ENCODE assay signal across 25 cellular contexts in genomic region chr10:116913681-116914080, GRCh38.
A peak's percentile ranks its signal among the peaks of the same experiment; 100 is the strongest.
DNase-seq lines count a peak whose midpoint lies in the region; ATAC-seq and TF ChIP-seq lines count a peak whose summit lies in the region.
"Had no signal": no experiment of that assay in that cellular context is flagged by ENCODE, and none has a peak within 500 bp of the region (broad histone marks: within the 10 kb centered on the region; RNA-seq: fewer than 3 reads in every experiment).

No MANE protein-coding gene starts in this region.

- peaks cover 0 to 4% of the 10 kb centered on the region in 2 donors for H3K27me3 Mint-ChIP-seq in T-cell
- H3K27me3 Mint-ChIP-seq: B cell; CD4-positive, alpha-beta T cell had no signal

- H3K9me3 Mint-ChIP-seq in T-cell: no peaks in the 10 kb centered on the region
- H3K9me3 Mint-ChIP-seq: CD4-positive, alpha-beta T cell; CD8-positive, alpha-beta T cell had no signal

- peaks cover 4% of the 10 kb centered on the region for H3K4me1 ChIP-seq in left ventricle myocardium inferior
- H3K4me1 ChIP-seq in right cardiac atrium (ENCODE audit: control insufficient read depth, insufficient read depth, low read length): no peaks in the 10 kb centered on the region
- H3K4me1 ChIP-seq in mesenchymal stem cell (ENCODE audit: control insufficient read depth, insufficient read depth, low read depth, low read length): no peaks in the 10 kb centered on the region
- H3K4me1 ChIP-seq: A549 had no signal

- H3K4ac ChIP-seq in mesenchymal stem cell (ENCODE audit: low read depth in 1 of 2, low read length in 2 of 2): no peak overlapping the region

- no peak overlapping the region for H3K4me3 Mint-ChIP-seq in T-cell
- H3K4me3 Mint-ChIP-seq: B cell; CD4-positive, alpha-beta T cell; CD8-positive, alpha-beta T cell had no signal

- CTCF ChIA-PET in T-cell (lab: Charles Lee): no interaction called here

- H3K9me3 ChIP-seq in left ventricle myocardium inferior (replicated peaks) (no peaks in the 10 kb centered on the region), right cardiac atrium (ENCODE audit: control insufficient read depth, low read length) (no peaks in the 10 kb centered on the region), mesenchymal stem cell (ENCODE audit: control insufficient read depth, low read length) (no peaks in the 10 kb centered on the region)
- H3K9me3 ChIP-seq: A549; BLaER1 treated with 17β-estradiol and CSF1 and Interleukin-3, amounts not matched to agents 10 nM and 100 nM had no signal

- H2BK12ac ChIP-seq in mesenchymal stem cell (ENCODE audit: low read length in 2 of 2): no peak overlapping the region

- no peak overlapping the region for H3K18ac ChIP-seq in mesenchymal stem cell (ENCODE audit: low read depth in 1 of 2, low read length in 2 of 2)

- DNase-seq in Right ventricle myocardium inferior (ENCODE audit: missing footprints): no peak
- no peak for DNase-seq in cardiac septum (ENCODE audit: low spot score)
- peak; percentile 23 for DNase-seq in left cardiac atrium
- no peak for DNase-seq in left ventricle myocardium inferior
- peak in 2 of 3 donors; percentile 46 to 60 for DNase-seq in right cardiac atrium
- DNase-seq in posterior cingulate gyrus: peak in 7 of 10 donors; percentile 18 to 88 (median 37)
- no peak for DNase-seq in T-cell
- no peak for DNase-seq in mesenchymal stem cell
- DNase-seq: AML-193; CD4-positive, alpha-beta T cell; CD8-positive, alpha-beta T cell; COR-L47; DMS 273 treated with DMSO at 0.1 percent for 48 hours; DMS153; DMS53; DMS79; DND-41; EL; GDM1 had no signal

- ATAC-seq in Right ventricle myocardium inferior: peak; percentile 72
- ATAC-seq in left cardiac atrium: peak; percentile 85 to 87
- peak; percentile 69 to 88 for ATAC-seq in right cardiac atrium
- ATAC-seq in T-cell (replicated peaks in 1 of 4): no peak
- ATAC-seq: A549; CD8-positive, alpha-beta T cell; GM12878 had no signal

- POLR2A ChIA-PET in T-cell (lab: Charles Lee): no interaction called here

- no peak overlapping the region for H3K4me3 ChIP-seq in left ventricle myocardium inferior
- H3K4me3 ChIP-seq in right cardiac atrium (ENCODE audit: low read length): no peak overlapping the region
- no peak overlapping the region for H3K4me3 ChIP-seq in mesenchymal stem cell (ENCODE audit: insufficient read depth in 1 of 2, low read depth in 1 of 2, low read length in 2 of 2)
- H3K4me3 ChIP-seq: A549; BLaER1 treated with 17β-estradiol and CSF1 and Interleukin-3, amounts not matched to agents 10 nM and 100 nM; GM12878 had no signal

- no peak overlapping the region for H2AFZ ChIP-seq in mesenchymal stem cell (ENCODE audit: low read depth, low read length)

- intact Hi-C loops in Right ventricle myocardium inferior (cut with DNase I): no loop called here
- intact Hi-C loops in cardiac septum (cut with DNase I): no loop called here
- intact Hi-C loops in left cardiac atrium (cut with DNase I): no loop called here
- intact Hi-C loops in left ventricle myocardium inferior (cut with micrococcal nuclease): no loop called here
- intact Hi-C loops in right cardiac atrium (cut with DNase I): no loop called here
- intact Hi-C loops in posterior cingulate gyrus (cut with DNase I): no loop called here

- H4K8ac ChIP-seq in mesenchymal stem cell (ENCODE audit: low read length): no peak overlapping the region

- no peaks in the 10 kb centered on the region for H3K27me3 ChIP-seq in left ventricle myocardium inferior (ENCODE audit: low read depth)
- no peaks in the 10 kb centered on the region for H3K27me3 ChIP-seq in right cardiac atrium (ENCODE audit: control insufficient read depth, insufficient read depth)
- H3K27me3 ChIP-seq in mesenchymal stem cell (ENCODE audit: control insufficient read depth in 1 of 2, insufficient read depth in 1 of 2, low read length in 2 of 2): no peaks in the 10 kb centered on the region
- H3K27me3 ChIP-seq: BLaER1 treated with 17β-estradiol and CSF1 and Interleukin-3, amounts not matched to agents 10 nM and 100 nM had no signal

- no peak overlapping the region for H3K9ac ChIP-seq in mesenchymal stem cell (ENCODE audit: low read length)
- H3K9ac ChIP-seq: BLaER1 treated with 17β-estradiol and CSF1 and Interleukin-3, amounts not matched to agents 10 nM and 100 nM had no signal

- no peaks in the 10 kb centered on the region for H3K4me1 Mint-ChIP-seq in T-cell
- H3K4me1 Mint-ChIP-seq: B cell had no signal

- H3K27ac Mint-ChIP-seq in T-cell: no peak overlapping the region
- H3K27ac Mint-ChIP-seq: B cell; CD4-positive, alpha-beta T cell; CD8-positive, alpha-beta T cell had no signal

- 47% methylated on average over 1 of the region's 1 CpG for WGBS in right cardiac atrium
- WGBS in mesenchymal stem cell: 100% methylated on average over 1 of the region's 1 CpG

- no peak overlapping the region for H2BK5ac ChIP-seq in mesenchymal stem cell (ENCODE audit: low read depth, low read length, poor library complexity, severe bottlenecking)

- H2BK15ac ChIP-seq in mesenchymal stem cell (ENCODE audit: low read depth, poor library complexity, severe bottlenecking): no peak overlapping the region

- H3K36me3 Mint-ChIP-seq in T-cell: no peaks in the 10 kb centered on the region
- H3K36me3 Mint-ChIP-seq: CD8-positive, alpha-beta T cell had no signal

- no peak overlapping the region for H4K91ac ChIP-seq in mesenchymal stem cell (ENCODE audit: low read length)

- H3K79me1 ChIP-seq in mesenchymal stem cell (replicated peaks; ENCODE audit: low read length, poor library complexity, severe bottlenecking): no peaks in the 10 kb centered on the region

- H3K27ac ChIP-seq in left ventricle myocardium inferior (replicated peaks) (no peak overlapping the region), right cardiac atrium (ENCODE audit: low read length) (no peak overlapping the region), mesenchymal stem cell (ENCODE audit: low read length, poor library complexity, severe bottlenecking) (no peak overlapping the region)
- H3K27ac ChIP-seq: 22Rv1; A549; BLaER1 treated with 17β-estradiol and CSF1 and Interleukin-3, amounts not matched to agents 10 nM and 100 nM; C4-2B had no signal

- H2BK120ac ChIP-seq in mesenchymal stem cell (ENCODE audit: low read depth, low read length): no peak overlapping the region

- no peak overlapping the region for H2AK5ac ChIP-seq in mesenchymal stem cell (ENCODE audit: low read length, severe bottlenecking)

- no peak for TF ChIP-seq CTCF in left ventricle myocardium inferior (IDR thresholded peaks at IDR 0.05; ENCODE audit: borderline replicate concordance)

- no peaks in the 10 kb centered on the region for H3K36me3 ChIP-seq in left ventricle myocardium inferior
- peaks cover 0 to 10% of the 10 kb centered on the region in 2 experiments for H3K36me3 ChIP-seq in mesenchymal stem cell (ENCODE audit: control insufficient read depth in 1 of 2, insufficient read depth in 2 of 2, low read depth in 1 of 2, low read length in 2 of 2)

- H3K4me2 ChIP-seq in mesenchymal stem cell (ENCODE audit: low read length, poor library complexity, severe bottlenecking): no peak overlapping the region
- H3K4me2 ChIP-seq: A549; BLaER1 treated with 17β-estradiol and CSF1 and Interleukin-3, amounts not matched to agents 10 nM and 100 nM had no signal

- H3K23ac ChIP-seq in mesenchymal stem cell (ENCODE audit: low read length in 2 of 2): no peak overlapping the region

- H3K14ac ChIP-seq in mesenchymal stem cell (ENCODE audit: low read length in 2 of 2): no peak overlapping the region

Comparison
In these comparisons a context has a peak if more than half of its experiments do, and no peak if none do; other contexts are left out.
1. DNase-seq: peak in left cardiac atrium (single experiment), right cardiac atrium (2 of 3) and posterior cingulate gyrus (7 of 10); none in Right ventricle myocardium inferior (single experiment), cardiac septum (single experiment), left ventricle myocardium inferior (single experiment), T-cell (0 of 34) and mesenchymal stem cell (single experiment).
2. ATAC-seq: peak in Right ventricle myocardium inferior (single experiment), left cardiac atrium (2 of 2) and right cardiac atrium (2 of 2); none in T-cell (0 of 4).